Comparison of ENCODE assay signal across 17 cellular contexts in genomic region chr5:145858929-145859328, GRCh38. TPM values are rescaled to one million over a fixed set of nuclear protein-coding genes. Genes with fewer than 3 reads are reported as not detected.
A peak's percentile ranks its signal among the peaks of the same experiment; 100 is the strongest.
DNase-seq lines count a peak whose midpoint lies in the region; TF ChIP-seq lines count a peak whose summit lies in the region.
"Had no signal": no experiment of that assay in that cellular context is flagged by ENCODE, and none has a peak within 500 bp of the region (broad histone marks: within the 10 kb centered on the region; RNA-seq: fewer than 3 reads in every experiment).

No MANE protein-coding gene starts in this region.

- POLR2A ChIA-PET in activated CD4-positive, alpha-beta memory T cell treated with anti-CD3 and anti-CD28 coated beads, Interleukin-2, amount 10 ng/mL, durations not matched to agents 7 days and 5 days (lab: Charles Lee), result no interaction called here

- H3F3A ChIP-seq in GM23248 (ENCODE audit: insufficient read depth), result no peaks in the 10 kb centered on the region

- H3K36me3 ChIP-seq in GM23248 (ENCODE audit: low read depth) (no peaks in the 10 kb centered on the region), MG63 (no peaks in the 10 kb centered on the region)

- no peaks in the 10 kb centered on the region for H3K36me3 Mint-ChIP-seq in activated CD4-positive, alpha-beta memory T cell treated with anti-CD3 and anti-CD28 coated beads, Interleukin-2, amount 10 ng/mL, durations not matched to agents 7 days and 5 days (ENCODE audit: low read depth)
- H3K36me3 Mint-ChIP-seq: CD4-positive, alpha-beta memory T cell had no signal

- H3K27ac ChIP-seq in GM23248, result no peak overlapping the region

- H3K4me2 ChIP-seq in GM23248 (ENCODE audit: unreplicated experiment), result no peak overlapping the region

- H4K20me1 ChIP-seq in GM23248 (ENCODE audit: insufficient read depth), result no peaks in the 10 kb centered on the region

- no peaks in the 10 kb centered on the region for H3K79me2 ChIP-seq in GM23248 (ENCODE audit: insufficient read depth)

- CTCF ChIA-PET in activated CD4-positive, alpha-beta memory T cell treated with anti-CD3 and anti-CD28 coated beads, Interleukin-2, amount 10 ng/mL, durations not matched to agents 7 days and 5 days (lab: Charles Lee), result no interaction called here

- H3K27me3 ChIP-seq in GM23248 (replicated peaks; ENCODE audit: insufficient read depth), result no peaks in the 10 kb centered on the region
- H3K27me3 ChIP-seq in MG63, result no peaks in the 10 kb centered on the region

- H3K27ac Mint-ChIP-seq in activated CD4-positive, alpha-beta memory T cell treated with anti-CD3 and anti-CD28 coated beads, Interleukin-2, amount 10 ng/mL, durations not matched to agents 7 days and 5 days, result no peak overlapping the region
- H3K27ac Mint-ChIP-seq: CD4-positive, alpha-beta memory T cell had no signal

- DNase-seq in AG20443 (ENCODE audit: low spot score) (peak; percentile 10), GM23248 (peak; percentile 10), cardiac fibroblast (ENCODE audit: low read depth in 2 of 2) (peak; percentile 19 to 47), kidney glomerular epithelial cell (lab: John Stamatoyannopoulos, UW) (peak; percentile 29), NOMO-1 treated with DMSO at 0.1 percent for 48 hours (lab: John Stamatoyannopoulos, UW; ENCODE audit: unreplicated experiment) (no peak), MG63 (no peak)
- no peak for DNase-seq in activated CD4-positive, alpha-beta memory T cell treated with anti-CD3 and anti-CD28 coated beads, Interleukin-2, amount 10 ng/mL, durations not matched to agents 7 days and 5 days
- DNase-seq: CD4-positive, alpha-beta memory T cell; DMS79; GOT3; KBM-7; NCI-H1048; NCI-H146; NCI-H2081 treated with DMSO at 0.1 percent for 48 hours; NCI-H345; NCI-H748 treated with DMSO at 0.1 percent for 48 hours; Right ventricle myocardium superior had no signal

- peaks cover 14% of the 10 kb centered on the region; the same call in 1 of the 2 replicates for H3K4me1 ChIP-seq in GM23248 (ENCODE audit: insufficient read depth)

- H3K9me3 ChIP-seq in GM23248 (ENCODE audit: low read depth) (no peaks in the 10 kb centered on the region), MG63 (no peaks in the 10 kb centered on the region)

- no peak overlapping the region for H3K4me3 Mint-ChIP-seq in activated CD4-positive, alpha-beta memory T cell treated with anti-CD3 and anti-CD28 coated beads, Interleukin-2, amount 10 ng/mL, durations not matched to agents 7 days and 5 days
- H3K4me3 Mint-ChIP-seq: CD4-positive, alpha-beta memory T cell had no signal

- no peak for TF ChIP-seq CTCF in cardiac fibroblast (IDR thresholded peaks at IDR 0.05; ENCODE audit: low read depth, low read length)

- WGBS in GM23248 (ENCODE audit: low coverage in 1 of 2, low lambda C conversion rate in 2 of 2, missing lambda C conversion rate in 2 of 2), 2 experiments, result 90 to 94% methylated on average over 4 of the region's 4 CpGs

- H3K4me1 Mint-ChIP-seq in activated CD4-positive, alpha-beta memory T cell treated with anti-CD3 and anti-CD28 coated beads, Interleukin-2, amount 10 ng/mL, durations not matched to agents 7 days and 5 days, result no peaks in the 10 kb centered on the region

- no peak overlapping the region for H3K4me3 ChIP-seq in GM23248
- no peak overlapping the region for H3K4me3 ChIP-seq in cardiac fibroblast (replicated peaks in 1 of 2; ENCODE audit: low read depth in 2 of 2, low read length in 2 of 2)
- no peak overlapping the region for H3K4me3 ChIP-seq in MG63

- H2AFZ ChIP-seq in GM23248, result no peak overlapping the region

- no peaks in the 10 kb centered on the region for H3K9me2 ChIP-seq in GM23248 (ENCODE audit: insufficient read depth)

- no peaks in the 10 kb centered on the region for H3K9me3 Mint-ChIP-seq in activated CD4-positive, alpha-beta memory T cell treated with anti-CD3 and anti-CD28 coated beads, Interleukin-2, amount 10 ng/mL, durations not matched to agents 7 days and 5 days

- H3K27me3 Mint-ChIP-seq in activated CD4-positive, alpha-beta memory T cell treated with anti-CD3 and anti-CD28 coated beads, Interleukin-2, amount 10 ng/mL, durations not matched to agents 7 days and 5 days, result peaks cover 17% of the 10 kb centered on the region

- H3K9ac ChIP-seq in GM23248, result no peak overlapping the region

- in situ Hi-C loops in GM23248 (cut with MboI), result no loop called here

RNA-seq across cellular contexts. Expression of gene GRXCR2, which starts 13.9 kb away (rescaled TPM):
- total RNA-seq in GM23248 (2014; rRNA removed; shearing (Covaris generic)), result not detected in 2 replicates
- polyA plus RNA-seq in GM23248 (2016; fragmentation: Nextera tagmentation; extraction: Ambion mirVana), result not detected in 2 replicates
- not detected for total RNA-seq in activated CD4-positive, alpha-beta memory T cell treated with anti-CD3 and anti-CD28 coated beads, Interleukin-2, amount 10 ng/mL, durations not matched to agents 7 days and 5 days
- not detected in 2 replicates for total RNA-seq in MG63 (2014; rRNA removed; shearing (Covaris generic); ENCODE audit: low replicate concordance)
- total RNA-seq: CD4-positive, alpha-beta memory T cell had no signal
- polyA plus RNA-seq: CD4-positive, alpha-beta memory T cell had no signal

RNA-seq across cellular contexts. Expression of gene PRELID2, which starts 23.8 kb away (rescaled TPM):
- total RNA-seq in GM23248 (2014; rRNA removed; shearing (Covaris generic)), result 0.76 and 7.0 TPM in 2 replicates
- 7.4 and 7.7 TPM in 2 replicates for polyA plus RNA-seq in GM23248 (2016; fragmentation: Nextera tagmentation; extraction: Ambion mirVana)
- total RNA-seq in activated CD4-positive, alpha-beta memory T cell treated with anti-CD3 and anti-CD28 coated beads, Interleukin-2, amount 10 ng/mL, durations not matched to agents 7 days and 5 days, result 1 to 10 TPM; 4.3 to 5.2 TPM
- 3.8 and 18.4 TPM in 2 replicates for total RNA-seq in MG63 (2014; rRNA removed; shearing (Covaris generic); ENCODE audit: low replicate concordance)

Comparison
In these comparisons a context has a peak if more than half of its experiments do, and no peak if none do; other contexts are left out.
1. DNase-seq: peak in AG20443 (single experiment), GM23248 (single experiment), cardiac fibroblast (2 of 2) and kidney glomerular epithelial cell (single experiment); none in NOMO-1 treated with DMSO at 0.1 percent for 48 hours (single experiment), activated CD4-positive, alpha-beta memory T cell treated with anti-CD3 and anti-CD28 coated beads, Interleukin-2, amount 10 ng/mL, durations not matched to agents 7 days and 5 days (single experiment) and MG63 (single experiment).